Comparison of ENCODE assay signal across 8 cellular contexts in genomic region chr22:40491990-40492631, GRCh38.
DNase-seq lines count a peak whose midpoint lies in the region; ATAC-seq and TF ChIP-seq lines count a peak whose summit lies in the region.

No MANE protein-coding gene starts in this region.

- H3K4me1 ChIP-seq in ascending aorta (peaks cover 4 to 27% of the 10 kb centered on the region in 2 donors), lower lobe of right lung (peaks cover 53% of the 10 kb centered on the region)

- peak overlapping the region; percentile 59 to 63 for H3K27ac ChIP-seq in ascending aorta
- H3K27ac ChIP-seq in lower lobe of right lung = peak overlapping the region; percentile 60

- ATAC-seq in GM19438 (IDR thresholded peaks at IDR 0.05; ENCODE audit: low read depth, unreplicated experiment) (peak; percentile 97), HG03457 (IDR thresholded peaks at IDR 0.05; ENCODE audit: unreplicated experiment) (peak; percentile 76), lower lobe of right lung (peak; percentile 87 to 96)

- H3K36me3 ChIP-seq in ascending aorta (no peaks in the 10 kb centered on the region), lower lobe of right lung (no peaks in the 10 kb centered on the region)

- intact Hi-C loops in ascending aorta (cut with DNase I) (no loop called here), lower lobe of right lung (cut with DNase I) (no loop called here)

- no peak for TF ChIP-seq CTCF in ascending aorta (IDR thresholded peaks at IDR 0.05)
- no peak for TF ChIP-seq CTCF in lower lobe of right lung (IDR thresholded peaks at IDR 0.05)
- no peak for TF ChIP-seq CTCF in foreskin fibroblast (IDR thresholded peaks at IDR 0.05; ENCODE audit: low read depth, low read length)

- no peaks in the 10 kb centered on the region for H3K9me3 ChIP-seq in ascending aorta
- H3K9me3 ChIP-seq in lower lobe of right lung = no peaks in the 10 kb centered on the region

- H3K27me3 ChIP-seq in ascending aorta (no peaks in the 10 kb centered on the region), lower lobe of right lung (ENCODE audit: low read depth) (no peaks in the 10 kb centered on the region)

- DNase-seq in DMS79 (lab: John Stamatoyannopoulos, UW) (peak; percentile 59), ascending aorta (ENCODE audit: low spot score in 2 of 2) (no peak), lower lobe of right lung (no peak), COLO668 (lab: John Stamatoyannopoulos, UW; ENCODE audit: unreplicated experiment) (no peak), foreskin fibroblast (no peak)
- DNase-seq in activated naive CD4-positive, alpha-beta T cell treated with Interleukin-2 at 50 U/mL for 16 hours = no peak

- H3K4me3 ChIP-seq in ascending aorta (no peak overlapping the region), lower lobe of right lung (no peak overlapping the region), foreskin fibroblast (ENCODE audit: low read depth in 1 of 2, low read length in 2 of 2) (no peak overlapping the region)
